ENCODE assay signal across 10 cellular contexts in genomic region chr6:9520417-9521151, GRCh38.
DNase-seq lines count a peak whose midpoint lies in the region; ATAC-seq, FAIRE-seq and TF ChIP-seq lines count a peak whose summit lies in the region.
"Had no signal": no experiment of that assay in that cellular context is flagged by ENCODE, and none has a peak within 500 bp of the region (broad histone marks: within the 10 kb centered on the region; RNA-seq: fewer than 3 reads in every experiment).

No MANE protein-coding gene starts in this region.

- RAD21 ChIA-PET in GM12878 (lab: Charles Lee; ENCODE audit: unreplicated experiment): interaction anchor here (0.6 to 2.0 kb wide), 5 partner anchors 11 to 263 kb away, joined by 3 to 5 read pairs (median 3); no protein-coding TSS in a partner anchor

- no peaks in the 10 kb centered on the region for H3K79me2 ChIP-seq in GM12878 (ENCODE audit: control insufficient read depth, insufficient read depth, low read length)

- H3K4me3 ChIP-seq in GM12878: no peak overlapping the region
- H3K4me3 ChIP-seq: GM23338 had no signal

- peak in 1 of 2 experiments; percentile 38; a peak in 3 of 4 replicates for TF ChIP-seq EP300 in GM12878 (IDR thresholded peaks at IDR 0.05; ENCODE audit: borderline replicate concordance in 1 of 2, control insufficient read depth in 1 of 2, low read depth in 2 of 2, low read length in 2 of 2)

- peak overlapping the region; percentile 28; the same call in 1 of the 2 replicates for H2AFZ ChIP-seq in GM12878 (ENCODE audit: control insufficient read depth, low read depth, low read length)
- H2AFZ ChIP-seq: GM23338 had no signal

- BruUV-seq in GM12878 (replicated peaks; lab: Mats Ljungman, UMichigan): no TSS peak

- H3K4me3 Mint-ChIP-seq in activated CD8-positive, alpha-beta T cell treated with anti-CD3 and anti-CD28 coated beads for 36 hours: no peak overlapping the region
- no peak overlapping the region for H3K4me3 Mint-ChIP-seq in activated CD8-positive, alpha-beta T cell treated with anti-CD3 and anti-CD28 coated beads, Interleukin-2, amount 10 ng/mL, durations not matched to agents 7 days and 5 days
- H3K4me3 Mint-ChIP-seq: GM23338 had no signal

- H3K9me3 Mint-ChIP-seq in activated CD8-positive, alpha-beta T cell treated with anti-CD3 and anti-CD28 coated beads for 36 hours: no peaks in the 10 kb centered on the region
- no peaks in the 10 kb centered on the region for H3K9me3 Mint-ChIP-seq in activated CD8-positive, alpha-beta T cell treated with anti-CD3 and anti-CD28 coated beads, Interleukin-2, amount 10 ng/mL, durations not matched to agents 7 days and 5 days (ENCODE audit: insufficient read depth)
- H3K9me3 Mint-ChIP-seq: GM23338 had no signal

- no peaks in the 10 kb centered on the region for H3K36me3 ChIP-seq in GM12878 (ENCODE audit: control insufficient read depth in 2 of 2, insufficient read depth in 2 of 2, low read length in 1 of 2)

- intact Hi-C loops in activated CD8-positive, alpha-beta T cell treated with anti-CD3 and anti-CD28 coated beads for 36 hours (cut with micrococcal nuclease): no loop called here
- intact Hi-C loops in GM12878 (cut with micrococcal nuclease; ENCODE audit: unreplicated experiment): loop anchor here (2.0 kb wide), 1 partner anchor 14 kb away; no protein-coding TSS in a partner anchor

- H3K9me3 ChIP-seq in GM12878 (replicated peaks; ENCODE audit: control insufficient read depth, insufficient read depth, low read length): no peaks in the 10 kb centered on the region; the same call in 2 of the 3 replicates

- peak overlapping the region; percentile 7; the same call in 1 of the 2 replicates for H3K4me2 ChIP-seq in GM12878 (ENCODE audit: control insufficient read depth, insufficient read depth)
- H3K4me2 ChIP-seq: GM23338 had no signal

- H3K4me1 ChIP-seq in GM12878 (ENCODE audit: control insufficient read depth, insufficient read depth, low read length): no peaks in the 10 kb centered on the region

- no peak for TF ChIP-seq CTCF in activated CD8-positive, alpha-beta T cell treated with anti-CD3 and anti-CD28 coated beads for 36 hours (IDR thresholded peaks at IDR 0.05)
- TF ChIP-seq CTCF in GM12878 (IDR thresholded peaks at IDR 0.05 in 2 of 3, conservative IDR thresholded peaks at IDR 0.05 in 1 of 3; ENCODE audit: control insufficient read depth in 2 of 3, extremely low read depth in 1 of 3, insufficient read depth in 1 of 3, low read depth in 3 of 3, low read length in 3 of 3): no peak

- TF ChIP-seq RAD21 in GM12878 (IDR thresholded peaks at IDR 0.05; ENCODE audit: insufficient read depth, low read depth, low read length): no peak

- no peak for TF ChIP-seq POLR2A in GM12878 (IDR thresholded peaks at IDR 0.05; ENCODE audit: low read depth, low read length)

- no peaks in the 10 kb centered on the region for H3K36me3 Mint-ChIP-seq in activated CD8-positive, alpha-beta T cell treated with anti-CD3 and anti-CD28 coated beads for 36 hours (ENCODE audit: low read depth)
- H3K36me3 Mint-ChIP-seq in activated CD8-positive, alpha-beta T cell treated with anti-CD3 and anti-CD28 coated beads, Interleukin-2, amount 10 ng/mL, durations not matched to agents 7 days and 5 days (ENCODE audit: low read depth): no peaks in the 10 kb centered on the region

- CTCF ChIA-PET in activated CD8-positive, alpha-beta T cell treated with anti-CD3 and anti-CD28 coated beads for 36 hours (lab: Charles Lee): no interaction called here
- CTCF ChIA-PET in activated CD8-positive, alpha-beta T cell treated with anti-CD3 and anti-CD28 coated beads, Interleukin-2, amount 10 ng/mL, durations not matched to agents 7 days and 5 days (lab: Charles Lee): no interaction called here
- CTCF ChIA-PET in GM12878 (lab: Yijun Ruan, JAX): interaction anchor here (1.1 to 1.2 kb wide), 2 partner anchors 17 to 944 kb away, joined by 3 to 4 read pairs; no protein-coding TSS in a partner anchor

- 0% methylated on average over 8 of the region's 8 CpGs for WGBS in GM12878 (ENCODE audit: insufficient coverage, insufficient replicate concordance, low lambda C conversion rate, missing lambda C conversion rate)

- SMC1A ChIA-PET in GM12878 (lab: Charles Lee; ENCODE audit: uncharacterized antibody, unreplicated experiment): interaction anchor here (0.7 to 1.7 kb wide), 8 partner anchors 9 to 245 kb away, joined by 3 to 6 read pairs (median 3); no protein-coding TSS in a partner anchor

- no peak overlapping the region for H3K9ac ChIP-seq in GM12878 (ENCODE audit: control insufficient read depth, insufficient read depth, low read length)

- H3K27me3 Mint-ChIP-seq in activated CD8-positive, alpha-beta T cell treated with anti-CD3 and anti-CD28 coated beads for 36 hours: peaks cover 3% of the 10 kb centered on the region
- no peaks in the 10 kb centered on the region for H3K27me3 Mint-ChIP-seq in activated CD8-positive, alpha-beta T cell treated with anti-CD3 and anti-CD28 coated beads, Interleukin-2, amount 10 ng/mL, durations not matched to agents 7 days and 5 days (ENCODE audit: low read depth)

- peak overlapping the region; percentile 39 for H3K27ac Mint-ChIP-seq in activated CD8-positive, alpha-beta T cell treated with anti-CD3 and anti-CD28 coated beads for 36 hours
- no peak overlapping the region for H3K27ac Mint-ChIP-seq in activated CD8-positive, alpha-beta T cell treated with anti-CD3 and anti-CD28 coated beads, Interleukin-2, amount 10 ng/mL, durations not matched to agents 7 days and 5 days
- H3K27ac Mint-ChIP-seq: GM23338 had no signal

- ATAC-seq in activated CD8-positive, alpha-beta T cell treated with anti-CD3 and anti-CD28 coated beads for 36 hours: peak; percentile 42
- no peak for ATAC-seq in activated CD8-positive, alpha-beta T cell treated with anti-CD3 and anti-CD28 coated beads, Interleukin-2, amount 10 ng/mL, durations not matched to agents 7 days and 5 days
- ATAC-seq in HG03432 (IDR thresholded peaks at IDR 0.05; ENCODE audit: unreplicated experiment) (peak; percentile 68), GM12878 (peak; percentile 87)
- ATAC-seq: GM23338 had no signal

- no peaks in the 10 kb centered on the region for H3K27me3 ChIP-seq in GM12878 (replicated peaks in 1 of 2; ENCODE audit: control insufficient read depth in 2 of 2, insufficient read depth in 2 of 2, low read length in 1 of 2)

- H4K20me1 ChIP-seq in GM12878 (ENCODE audit: control insufficient read depth, insufficient read depth): no peaks in the 10 kb centered on the region

- peak; percentile 0 for DNase-seq in activated CD8-positive, alpha-beta T cell treated with anti-CD3 and anti-CD28 coated beads for 36 hours
- DNase-seq in activated CD8-positive, alpha-beta T cell treated with anti-CD3 and anti-CD28 coated beads, Interleukin-2, amount 10 ng/mL, durations not matched to agents 7 days and 5 days: no peak
- peak; percentile 25 for DNase-seq in GM12878 (ENCODE audit: low read depth, low spot score)
- DNase-seq in stromal cell of bone marrow (ENCODE audit: low read depth): peak; percentile 38
- DNase-seq in activated gamma-delta T cell (lab: John Stamatoyannopoulos, UW): no peak
- DNase-seq in stimulated activated CD4-positive, alpha-beta T cell treated with anti-CD3 and anti-CD28 coated beads, Interleukin-12 subunit alpha, Interleukin-12 subunit beta, amount 100 ng/mL, for 4 hours: no peak
- DNase-seq in stimulated activated naive CD4-positive, alpha-beta T cell (lab: John Stamatoyannopoulos, UW): no peak
- DNase-seq: NCI-H748 treated with DMSO at 0.1 percent for 48 hours had no signal

- POLR2A ChIA-PET in activated CD8-positive, alpha-beta T cell treated with anti-CD3 and anti-CD28 coated beads for 36 hours (lab: Charles Lee): no interaction called here
- POLR2A ChIA-PET in activated CD8-positive, alpha-beta T cell treated with anti-CD3 and anti-CD28 coated beads, Interleukin-2, amount 10 ng/mL, durations not matched to agents 7 days and 5 days (lab: Charles Lee): no interaction called here
- POLR2A ChIA-PET in GM12878 (lab: Charles Lee): interaction anchor here (0.6 to 0.8 kb wide), 2 partner anchors 10 to 16 kb away, joined by 3 to 7 read pairs; no protein-coding TSS in a partner anchor

- H3K27ac ChIP-seq in GM12878 (ENCODE audit: control insufficient read depth, insufficient read depth): peak overlapping the region; percentile 50; the same call in 1 of the 2 replicates

- peaks cover 5% of the 10 kb centered on the region for H3K4me1 Mint-ChIP-seq in activated CD8-positive, alpha-beta T cell treated with anti-CD3 and anti-CD28 coated beads for 36 hours (ENCODE audit: low read depth)
- no peaks in the 10 kb centered on the region for H3K4me1 Mint-ChIP-seq in activated CD8-positive, alpha-beta T cell treated with anti-CD3 and anti-CD28 coated beads, Interleukin-2, amount 10 ng/mL, durations not matched to agents 7 days and 5 days (ENCODE audit: low read depth)

- in situ Hi-C loops in GM12878 (cut with MboI): no loop called here

- FAIRE-seq in GM12878 (lab: Jason Lieb, UNC): no peak

TF ChIP-seq in GM12878, 131 proteins besides CTCF, POLR2A, EP300 and RAD21 (continues in another document):
- TF ChIP-seq USF2 (IDR thresholded peaks at IDR 0.05; ENCODE audit: borderline replicate concordance, low read depth, low read length): peak; percentile 16; the same call in 1 of the 2 replicates
- TF ChIP-seq ATF3 (IDR thresholded peaks at IDR 0.05; ENCODE audit: borderline replicate concordance, extremely low read depth, low read depth, low read length): no peak
- TF ChIP-seq BCL11A (IDR thresholded peaks at IDR 0.05; ENCODE audit: low read depth, low read length): 0 out of 2 replicates have a peak, but pooled peaks have one; percentile 29
- TF ChIP-seq YY1 (IDR thresholded peaks at IDR 0.05; ENCODE audit: low read depth, low read length): peak; percentile 77
- TF ChIP-seq MTA2 (IDR thresholded peaks at IDR 0.05; ENCODE audit: low read depth): peak; percentile 71; the same call in 1 of the 2 replicates
- TF ChIP-seq RAD51 (IDR thresholded peaks at IDR 0.05): peak; percentile 88
- TF ChIP-seq ATF7 (IDR thresholded peaks at IDR 0.05; ENCODE audit: low read depth): peak; percentile 57
- 0 out of 2 replicates have a peak, but pooled peaks have one; percentile 27 for TF ChIP-seq CHD2 (IDR thresholded peaks at IDR 0.05; ENCODE audit: borderline replicate concordance, low read depth, low read length)
- peak; percentile 92 for TF ChIP-seq NFIC (IDR thresholded peaks at IDR 0.05; ENCODE audit: low read depth, low read length)
- peak; percentile 58; the same call in 1 of the 2 replicates for TF ChIP-seq DPF2 (IDR thresholded peaks at IDR 0.05)

Comparison
In these comparisons a context has a peak if more than half of its experiments do, and no peak if none do; other contexts are left out.
1. DNase-seq: peak in activated CD8-positive, alpha-beta T cell treated with anti-CD3 and anti-CD28 coated beads for 36 hours (single experiment), GM12878 (single experiment) and stromal cell of bone marrow (single experiment); none in activated CD8-positive, alpha-beta T cell treated with anti-CD3 and anti-CD28 coated beads, Interleukin-2, amount 10 ng/mL, durations not matched to agents 7 days and 5 days (single experiment), activated gamma-delta T cell (single experiment), stimulated activated CD4-positive, alpha-beta T cell treated with anti-CD3 and anti-CD28 coated beads, Interleukin-12 subunit alpha, Interleukin-12 subunit beta, amount 100 ng/mL, for 4 hours (single experiment) and stimulated activated naive CD4-positive, alpha-beta T cell (0 of 6).